1 cellular context compared by ENCODE assay signal in genomic region chr3:191727338-191727737, GRCh38.
TF ChIP-seq lines count a peak whose summit lies in the region.

No MANE protein-coding gene starts in this region.

TF ChIP-seq in HepG2, 621 proteins besides CTCF, POLR2A, EP300 and RAD21 (continued from another document and continues in another):
- TF ChIP-seq ZBTB46 (CRISPR knock-in tag; IDR thresholded peaks at IDR 0.05; ENCODE audit: borderline replicate concordance), result no peak
- TF ChIP-seq FOXP1 (IDR thresholded peaks at IDR 0.05), result no peak
- peak; percentile 48; the same call in 1 of the 2 replicates for TF ChIP-seq FOXP1 (CRISPR knock-in tag; IDR thresholded peaks at IDR 0.05)
- TF ChIP-seq ZNF784 (CRISPR knock-in tag; IDR thresholded peaks at IDR 0.05; ENCODE audit: borderline replicate concordance), result no peak
- peak; percentile 48; the same call in 1 of the 2 replicates for TF ChIP-seq ZNF644 (CRISPR knock-in tag; IDR thresholded peaks at IDR 0.05; ENCODE audit: low read depth)
- no peak for TF ChIP-seq MXD3 (CRISPR knock-in tag; IDR thresholded peaks at IDR 0.05)
- TF ChIP-seq ZBTB40 (IDR thresholded peaks at IDR 0.05), result no peak
- no peak for TF ChIP-seq ZBTB40 (CRISPR knock-in tag; IDR thresholded peaks at IDR 0.05)
- peak; percentile 70 for TF ChIP-seq GATAD2A (CRISPR knock-in tag; IDR thresholded peaks at IDR 0.05)
- no peak for TF ChIP-seq FOXK2 (IDR thresholded peaks at IDR 0.05)
- TF ChIP-seq FOXA3 (CRISPR knock-in tag; IDR thresholded peaks at IDR 0.05), result peak; percentile 31; the same call in 1 of the 2 replicates
- TF ChIP-seq ZNF124 (CRISPR knock-in tag; IDR thresholded peaks at IDR 0.05), result peak; percentile 65; the same call in 1 of the 2 replicates
- peak; percentile 63; the same call in 1 of the 2 replicates for TF ChIP-seq AHDC1 (CRISPR knock-in tag; IDR thresholded peaks at IDR 0.05; ENCODE audit: borderline replicate concordance)
- no peak for TF ChIP-seq ZUFSP (CRISPR knock-in tag; IDR thresholded peaks at IDR 0.05; ENCODE audit: borderline replicate concordance)
- peak; percentile 64; the same call in 1 of the 2 replicates for TF ChIP-seq TEF (CRISPR knock-in tag; IDR thresholded peaks at IDR 0.05)
- no peak for TF ChIP-seq TOPORS (CRISPR knock-in tag; IDR thresholded peaks at IDR 0.05)
- 0 out of 2 replicates have a peak, but pooled peaks have one; percentile 19 for TF ChIP-seq RARA (CRISPR knock-in tag; IDR thresholded peaks at IDR 0.05)
- peak; percentile 41; the same call in 1 of the 2 replicates for TF ChIP-seq NR2F6 (IDR thresholded peaks at IDR 0.05)
- peak; percentile 52; the same call in 1 of the 2 replicates for TF ChIP-seq NR2F6 (CRISPR knock-in tag; IDR thresholded peaks at IDR 0.05)
- no peak for TF ChIP-seq CHD4 (IDR thresholded peaks at IDR 0.05; ENCODE audit: borderline replicate concordance, low read length)
- TF ChIP-seq PRDM4 (CRISPR knock-in tag; IDR thresholded peaks at IDR 0.05; ENCODE audit: borderline replicate concordance), result no peak
- TF ChIP-seq SIN3A (IDR thresholded peaks at IDR 0.05; ENCODE audit: borderline replicate concordance, low read depth, low read length), result no peak
- TF ChIP-seq ZNF704 (CRISPR knock-in tag; IDR thresholded peaks at IDR 0.05; ENCODE audit: borderline replicate concordance), result no peak
- no peak for TF ChIP-seq ZMAT3 (CRISPR knock-in tag; conservative IDR thresholded peaks at IDR 0.05)
- no peak for TF ChIP-seq HNF1B (CRISPR knock-in tag; IDR thresholded peaks at IDR 0.05)
- no peak for TF ChIP-seq ETV5 (CRISPR knock-in tag; IDR thresholded peaks at IDR 0.05; ENCODE audit: borderline replicate concordance)
- TF ChIP-seq POLR2AphosphoS2 (IDR thresholded peaks at IDR 0.05; ENCODE audit: low read depth, low read length), result no peak
